ENCODE assay signal across 8 cellular contexts in genomic region chr1:31593770-31594632, GRCh38. TPM values are rescaled to one million over a fixed set of nuclear protein-coding genes. Genes with fewer than 3 reads are reported as not detected.
DNase-seq lines count a peak whose midpoint lies in the region; ATAC-seq lines count a peak whose summit lies in the region.

No MANE protein-coding gene starts in this region.

- H2BK120ac ChIP-seq in mesenchymal stem cell (ENCODE audit: low read depth, low read length), result no peak overlapping the region

- peak; percentile 79 for DNase-seq in CD1c-positive myeloid dendritic cell (ENCODE audit: extremely low spot score)
- peak; percentile 83 for DNase-seq in GM23248
- DNase-seq in NCI-H2196 treated with DMSO at 0.1 percent for 48 hours (lab: John Stamatoyannopoulos, UW; ENCODE audit: unreplicated experiment), result peak; percentile 54
- DNase-seq in activated CD4-positive, CD25-positive, alpha-beta regulatory T cell treated with anti-CD3 and anti-CD28 coated beads, Interleukin-2, amount 50 U/mL, for 16 hours (ENCODE audit: low read depth, low spot score), result peak; percentile 28
- peak; percentile 91 for DNase-seq in dermis blood vessel endothelial cell
- peak; percentile 68 for DNase-seq in mesenchymal stem cell
- DNase-seq in stimulated activated CD8-positive, alpha-beta memory T cell treated with anti-CD3 and anti-CD28 coated beads, Interleukin-7, amount 100 ng/mL, for 48 hours (ENCODE audit: extremely low read depth in 1 of 2, low read depth in 1 of 2), result peak; percentile 36 to 49

- WGBS in GM23248 (ENCODE audit: low coverage in 1 of 2, low lambda C conversion rate in 2 of 2, missing lambda C conversion rate in 2 of 2), 2 experiments, result 39 to 45% methylated on average over 9 to 10 of the region's 10 CpGs
- WGBS in mesenchymal stem cell, result 41% methylated on average over 10 of the region's 10 CpGs

- no peaks in the 10 kb centered on the region for H3K9me2 ChIP-seq in GM23248 (ENCODE audit: insufficient read depth)

- H2BK15ac ChIP-seq in mesenchymal stem cell (ENCODE audit: low read depth, poor library complexity, severe bottlenecking), result no peak overlapping the region

- no peaks in the 10 kb centered on the region for H3F3A ChIP-seq in GM23248 (ENCODE audit: insufficient read depth)

- no peaks in the 10 kb centered on the region for H3K9me3 ChIP-seq in GM23248 (ENCODE audit: low read depth)
- H3K9me3 ChIP-seq in mesenchymal stem cell (ENCODE audit: control insufficient read depth, low read length), result no peaks in the 10 kb centered on the region

- H3K9ac ChIP-seq in GM23248 (no peak overlapping the region), mesenchymal stem cell (ENCODE audit: low read length) (no peak overlapping the region)

- H2AFZ ChIP-seq in GM23248 (no peak overlapping the region), mesenchymal stem cell (ENCODE audit: low read depth, low read length) (no peak overlapping the region)

- no peaks in the 10 kb centered on the region for H3K27me3 ChIP-seq in GM23248 (replicated peaks; ENCODE audit: insufficient read depth)
- peaks cover 0 to 3% of the 10 kb centered on the region in 2 experiments for H3K27me3 ChIP-seq in mesenchymal stem cell (ENCODE audit: control insufficient read depth in 1 of 2, insufficient read depth in 1 of 2, low read length in 2 of 2)

- H3K23ac ChIP-seq in mesenchymal stem cell (ENCODE audit: low read length in 2 of 2), result no peak overlapping the region

- H3K27ac ChIP-seq in GM23248 (no peak overlapping the region), mesenchymal stem cell (ENCODE audit: low read length, poor library complexity, severe bottlenecking) (no peak overlapping the region)

- no peaks in the 10 kb centered on the region for H3K79me1 ChIP-seq in mesenchymal stem cell (replicated peaks; ENCODE audit: low read length, poor library complexity, severe bottlenecking)

- H3K4ac ChIP-seq in mesenchymal stem cell (ENCODE audit: low read depth in 1 of 2, low read length in 2 of 2), result no peak overlapping the region

- no peak overlapping the region for H2BK12ac ChIP-seq in mesenchymal stem cell (ENCODE audit: low read length in 2 of 2)

- no peak overlapping the region for H3K18ac ChIP-seq in mesenchymal stem cell (ENCODE audit: low read depth in 1 of 2, low read length in 2 of 2)

- no peak overlapping the region for H3K14ac ChIP-seq in mesenchymal stem cell (ENCODE audit: low read length in 2 of 2)

- no peak overlapping the region for H3K4me3 ChIP-seq in GM23248
- H3K4me3 ChIP-seq in mesenchymal stem cell (ENCODE audit: insufficient read depth in 1 of 2, low read depth in 1 of 2, low read length in 2 of 2), result no peak overlapping the region

- H3K79me2 ChIP-seq in GM23248 (ENCODE audit: insufficient read depth), result no peaks in the 10 kb centered on the region

- in situ Hi-C loops in GM23248 (cut with MboI), result no loop called here

- no peak overlapping the region for H4K91ac ChIP-seq in mesenchymal stem cell (ENCODE audit: low read length)

- H2BK5ac ChIP-seq in mesenchymal stem cell (ENCODE audit: low read depth, low read length, poor library complexity, severe bottlenecking), result no peak overlapping the region

- H2AK5ac ChIP-seq in mesenchymal stem cell (ENCODE audit: low read length, severe bottlenecking), result no peak overlapping the region

- no peaks in the 10 kb centered on the region for H4K20me1 ChIP-seq in GM23248 (ENCODE audit: insufficient read depth)

- no peak for ATAC-seq in HG03565 (IDR thresholded peaks at IDR 0.05; ENCODE audit: unreplicated experiment)

- H3K36me3 ChIP-seq in GM23248 (ENCODE audit: low read depth), result no peaks in the 10 kb centered on the region
- H3K36me3 ChIP-seq in mesenchymal stem cell (ENCODE audit: control insufficient read depth in 1 of 2, insufficient read depth in 2 of 2, low read depth in 1 of 2, low read length in 2 of 2), result no peaks in the 10 kb centered on the region

- H3K4me2 ChIP-seq in GM23248 (ENCODE audit: unreplicated experiment), result no peak overlapping the region
- no peak overlapping the region for H3K4me2 ChIP-seq in mesenchymal stem cell (ENCODE audit: low read length, poor library complexity, severe bottlenecking)

- H3K4me1 ChIP-seq in GM23248 (ENCODE audit: insufficient read depth) (no peaks in the 10 kb centered on the region), mesenchymal stem cell (ENCODE audit: control insufficient read depth, insufficient read depth, low read depth, low read length) (peaks cover 20% of the 10 kb centered on the region)

- no peak overlapping the region for H4K8ac ChIP-seq in mesenchymal stem cell (ENCODE audit: low read length)

RNA-seq across cellular contexts. Expression of gene TINAGL1, which starts 17.7 kb away (rescaled TPM):
- 3.5 and 4.7 TPM in 2 replicates for total RNA-seq in GM23248 (2014; rRNA removed; shearing (Covaris generic))
- polyA plus RNA-seq in GM23248 (2016; fragmentation: Nextera tagmentation; extraction: Ambion mirVana), result 1.1 and 1.4 TPM in 2 replicates
- total RNA-seq in dermis blood vessel endothelial cell, result 418 and 719 TPM in 2 replicates
- polyA plus RNA-seq in mesenchymal stem cell (2013, experiment 1 of 2), result 0.47 TPM
- polyA plus RNA-seq in mesenchymal stem cell (2013, experiment 2 of 2), result 0.47 TPM

RNA-seq across cellular contexts. Expression of gene HCRTR1, which starts 23.5 kb away (rescaled TPM):
- not detected in 2 replicates for total RNA-seq in GM23248 (2014; rRNA removed; shearing (Covaris generic))
- polyA plus RNA-seq in GM23248 (2016; fragmentation: Nextera tagmentation; extraction: Ambion mirVana), result not detected in 2 replicates
- total RNA-seq in dermis blood vessel endothelial cell, result 1.2 and 4.6 TPM in 2 replicates
- not detected for polyA plus RNA-seq in mesenchymal stem cell (2013, experiment 1 of 2)
- not detected for polyA plus RNA-seq in mesenchymal stem cell (2013, experiment 2 of 2)

RNA-seq across cellular contexts. Expression of gene PEF1, which starts 50.7 kb away (rescaled TPM):
- 97.5 and 131 TPM in 2 replicates for total RNA-seq in GM23248 (2014; rRNA removed; shearing (Covaris generic))
- polyA plus RNA-seq in GM23248 (2016; fragmentation: Nextera tagmentation; extraction: Ambion mirVana), result 71.3 and 77.8 TPM in 2 replicates
- 145 and 159 TPM in 2 replicates for total RNA-seq in dermis blood vessel endothelial cell
- 56.0 TPM for polyA plus RNA-seq in mesenchymal stem cell (2013, experiment 1 of 2)
- 55.6 TPM for polyA plus RNA-seq in mesenchymal stem cell (2013, experiment 2 of 2)

Comparison
In these comparisons a context has a peak if more than half of its experiments do, and no peak if none do; other contexts are left out.
1. DNase-seq: peak in every context shown above with its lines; median percentile 91 in dermis blood vessel endothelial cell; 83 in GM23248; 79 in CD1c-positive myeloid dendritic cell; 68 in mesenchymal stem cell; 54 in NCI-H2196 treated with DMSO at 0.1 percent for 48 hours; 42 in stimulated activated CD8-positive, alpha-beta memory T cell treated with anti-CD3 and anti-CD28 coated beads, Interleukin-7, amount 100 ng/mL, for 48 hours; 28 in activated CD4-positive, CD25-positive, alpha-beta regulatory T cell treated with anti-CD3 and anti-CD28 coated beads, Interleukin-2, amount 50 U/mL, for 16 hours.
2. RNA of gene TINAGL1, which starts 17.7 kb away (total RNA-seq): 418 to 719 TPM in dermis blood vessel endothelial cell; 3.5 to 4.7 TPM in GM23248; every median in the first group is over 10 times any median in the second.